In genomic region chr3:25789209-25789595, GRCh38 we compare ENCODE assay signal across 8 cellular contexts. TPM values are rescaled to one million over a fixed set of nuclear protein-coding genes. Genes with fewer than 3 reads are reported as not detected.
DNase-seq lines count a peak whose midpoint lies in the region; ATAC-seq and TF ChIP-seq lines count a peak whose summit lies in the region.

No MANE protein-coding gene starts in this region.

- peak overlapping the region; percentile 83 for H3K4me3 ChIP-seq in GM12865 (ENCODE audit: low read depth, low read length)
- peak overlapping the region; percentile 71 for H3K4me3 ChIP-seq in fibroblast of villous mesenchyme (ENCODE audit: low read depth, low read length)
- H3K4me3 ChIP-seq in skeletal muscle cell (ENCODE audit: low read depth, low read length): peak overlapping the region; percentile 64

- TF ChIP-seq CTCF in GM12865 (IDR thresholded peaks at IDR 0.05; ENCODE audit: insufficient read depth, low read depth, low read length, missing control alignments) (no peak), fibroblast of villous mesenchyme (IDR thresholded peaks at IDR 0.05; ENCODE audit: insufficient read depth, low read depth, low read length) (no peak)

- H3K36me3 Mint-ChIP-seq in T-helper 17 cell (ENCODE audit: low read depth): no peaks in the 10 kb centered on the region

- peak overlapping the region; percentile 95 for H3K27ac Mint-ChIP-seq in T-helper 17 cell

- ATAC-seq in T-helper 17 cell: no peak
- ATAC-seq in GM21529 (IDR thresholded peaks at IDR 0.05; ENCODE audit: unreplicated experiment): no peak

- H3K9me3 ChIP-seq in T-helper 17 cell (ENCODE audit: control insufficient read depth, low read length, poor library complexity, severe bottlenecking): no peaks in the 10 kb centered on the region

- peak overlapping the region; percentile 96 for H3K4me3 Mint-ChIP-seq in T-helper 17 cell

- DNase-seq in GM12865 (ENCODE audit: low read depth) (no peak), T-helper 17 cell (no peak), fibroblast of villous mesenchyme (ENCODE audit: low read depth) (no peak), skeletal muscle cell (ENCODE audit: low read depth) (no peak), hippocampal formation (lab: John Stamatoyannopoulos, UW) (no peak), OCI-M1 (lab: John Stamatoyannopoulos, UW) (no peak), NOMO-1 treated with DMSO at 0.1 percent for 48 hours (lab: John Stamatoyannopoulos, UW; ENCODE audit: unreplicated experiment) (no peak)

- no peaks in the 10 kb centered on the region for H3K27me3 Mint-ChIP-seq in T-helper 17 cell

- peaks cover 18% of the 10 kb centered on the region for H3K4me1 Mint-ChIP-seq in T-helper 17 cell

RNA-seq across cellular contexts. Expression of gene OXSM, which starts 0.7 kb away (rescaled TPM):
- 1 to 10 TPM; 7.0 to 7.6 TPM for total RNA-seq in T-helper 17 cell
- total RNA-seq in fibroblast of villous mesenchyme: 8.2 and 8.4 TPM in 2 replicates

RNA-seq across cellular contexts. Expression of gene NGLY1, which starts 6.0 kb away (rescaled TPM):
- total RNA-seq in T-helper 17 cell (10 to 100 TPM; 65.8 to 67.1 TPM), fibroblast of villous mesenchyme (20.9 and 36.3 TPM in 2 replicates)
